Comparison of ENCODE assay signal across 2 cellular contexts in genomic region chr6:126361832-126362231, GRCh38.
TF ChIP-seq lines count a peak whose summit lies in the region.

No MANE protein-coding gene starts in this region.

TF ChIP-seq in GM23338, 12 proteins besides CTCF, POLR2A, EP300 and RAD21:
- TF ChIP-seq REST (IDR thresholded peaks at IDR 0.05; ENCODE audit: unreplicated experiment), result no peak
- TF ChIP-seq STAT1 (IDR thresholded peaks at IDR 0.05; ENCODE audit: unreplicated experiment), result no peak
- TF ChIP-seq NANOG (IDR thresholded peaks at IDR 0.05; ENCODE audit: borderline replicate concordance), result no peak
- TF ChIP-seq ZNF462 (CRISPR knock-in tag; IDR thresholded peaks at IDR 0.05), result no peak
- TF ChIP-seq CREB1 (CRISPR knock-in tag; IDR thresholded peaks at IDR 0.05; ENCODE audit: low read depth), result no peak
- no peak for TF ChIP-seq EZH2 (IDR thresholded peaks at IDR 0.05; ENCODE audit: low read depth, unreplicated experiment)
- no peak for TF ChIP-seq ETS1 (IDR thresholded peaks at IDR 0.05)
- TF ChIP-seq ZNF114 (CRISPR knock-in tag; IDR thresholded peaks at IDR 0.05), result no peak
- no peak for TF ChIP-seq ZNF331 (CRISPR knock-in tag; IDR thresholded peaks at IDR 0.05; ENCODE audit: low read depth)
- TF ChIP-seq POLR2AphosphoS5 (IDR thresholded peaks at IDR 0.05; ENCODE audit: low read depth), result no peak
- TF ChIP-seq JUNB (IDR thresholded peaks at IDR 0.05; ENCODE audit: unreplicated experiment), result no peak
- TF ChIP-seq EZH2phosphoT487 (IDR thresholded peaks at IDR 0.05; ENCODE audit: unreplicated experiment), result no peak

TF ChIP-seq in HepG2, 621 proteins besides CTCF, POLR2A, EP300 and RAD21:
- TF ChIP-seq SIN3A (IDR thresholded peaks at IDR 0.05; ENCODE audit: borderline replicate concordance, low read depth, low read length), result no peak
- no peak for TF ChIP-seq KDM5A (IDR thresholded peaks at IDR 0.05; ENCODE audit: borderline replicate concordance, low read length)
- TF ChIP-seq ZNF10 (CRISPR knock-in tag; IDR thresholded peaks at IDR 0.05; ENCODE audit: borderline replicate concordance, low read depth), result no peak
- TF ChIP-seq ZNF451 (CRISPR knock-in tag; IDR thresholded peaks at IDR 0.05), result no peak
- TF ChIP-seq ZNF691 (CRISPR knock-in tag; IDR thresholded peaks at IDR 0.05; ENCODE audit: borderline replicate concordance, low read depth), result no peak
- no peak for TF ChIP-seq ZNF136 (CRISPR knock-in tag; IDR thresholded peaks at IDR 0.05; ENCODE audit: low read depth)
- TF ChIP-seq SYNCRIP (IDR thresholded peaks at IDR 0.05; ENCODE audit: insufficient read depth, low read depth, low read length), result no peak
- no peak for TF ChIP-seq ZNF549 (CRISPR knock-in tag; IDR thresholded peaks at IDR 0.05)
- no peak for TF ChIP-seq RFXAP (CRISPR knock-in tag; IDR thresholded peaks at IDR 0.05; ENCODE audit: borderline replicate concordance)
- TF ChIP-seq AKNA (CRISPR knock-in tag; IDR thresholded peaks at IDR 0.05; ENCODE audit: borderline replicate concordance), result no peak
- TF ChIP-seq KLF11 (CRISPR knock-in tag; IDR thresholded peaks at IDR 0.05), result no peak
- TF ChIP-seq SCMH1 (CRISPR knock-in tag; IDR thresholded peaks at IDR 0.05; ENCODE audit: borderline replicate concordance), result no peak
- no peak for TF ChIP-seq CC2D1A (CRISPR knock-in tag; IDR thresholded peaks at IDR 0.05)
- no peak for TF ChIP-seq ZBTB4 (CRISPR knock-in tag; IDR thresholded peaks at IDR 0.05; ENCODE audit: borderline replicate concordance)
- TF ChIP-seq ZNF776 (CRISPR knock-in tag; IDR thresholded peaks at IDR 0.05), result no peak
- TF ChIP-seq HMG20B (CRISPR knock-in tag; conservative IDR thresholded peaks at IDR 0.05), result no peak
